In genomic region chr17:44014133-44014436, GRCh38 we compare ENCODE assay signal across 1 cellular context.
TF ChIP-seq lines count a peak whose summit lies in the region.

No MANE protein-coding gene starts in this region.

TF ChIP-seq in K562, 482 proteins besides CTCF, POLR2A, EP300 and RAD21:
- TF ChIP-seq CREB3 (tag; conservative IDR thresholded peaks at IDR 0.05; ENCODE audit: low read depth): no peak
- TF ChIP-seq STAT5A (IDR thresholded peaks at IDR 0.05; ENCODE audit: borderline replicate concordance, low read length): no peak
- 0 out of 2 replicates have a peak, but pooled peaks have one; percentile 5 for TF ChIP-seq ZBTB7A (IDR thresholded peaks at IDR 0.05; ENCODE audit: borderline replicate concordance, control insufficient read depth, low read depth, low read length)
TF ChIP-seq in K562: peak in this region for 1.
